In the genomic region with DNA sequence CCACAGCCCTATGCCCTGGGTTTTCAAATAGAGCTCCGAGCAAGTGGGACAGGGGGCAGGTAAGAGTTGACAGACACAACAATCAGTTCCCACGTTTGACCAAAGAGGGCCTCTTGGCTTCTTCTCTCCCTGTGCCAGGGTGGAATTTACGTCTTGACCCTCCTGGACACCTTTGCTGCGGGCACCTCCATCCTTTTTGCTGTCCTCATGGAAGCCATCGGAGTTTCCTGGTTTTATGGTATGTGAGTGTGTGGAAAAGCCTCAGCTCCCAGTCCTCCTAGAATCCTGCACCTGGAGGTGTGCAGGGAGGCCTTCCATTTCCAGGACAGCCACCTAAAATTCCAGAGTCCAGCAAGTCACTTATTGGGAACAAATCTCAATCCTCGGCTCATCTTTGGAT, we compare ENCODE assay signal across 8 cellular contexts. TPM values are rescaled to one million over a fixed set of nuclear protein-coding genes. Genes with fewer than 3 reads are reported as not detected.
"Had no signal": no experiment of that assay in that cellular context is flagged by ENCODE, and none has a peak within 500 bp of the region (broad histone marks: within the 10 kb centered on the region; RNA-seq: fewer than 3 reads in every experiment).

No MANE protein-coding gene starts in this region.

- H3K4me1 Mint-ChIP-seq: IgD-negative memory B cell had no signal

- H3K9me3 Mint-ChIP-seq: H9, IgD-negative memory B cell had no signal

- H3K4me3 Mint-ChIP-seq: H9, IgD-negative memory B cell had no signal

- ATAC-seq: HepG2 had no signal

- DNase-seq: GOT3, HCEC 1CT, KBM-7 had no signal

- H3K27ac Mint-ChIP-seq: H9, IgD-negative memory B cell had no signal

- H3K27ac ChIP-seq: HL-60 had no signal

- H3K36me3 Mint-ChIP-seq: IgD-negative memory B cell had no signal

RNA-seq across cellular contexts. Expression of a gene that starts 42.5 kb away (rescaled TPM):
- total RNA-seq: HT1080 had no signal
- polyA plus RNA-seq: IgD-negative memory B cell had no signal
